Comparison of ENCODE assay signal across 1 cellular context in the genomic region with DNA sequence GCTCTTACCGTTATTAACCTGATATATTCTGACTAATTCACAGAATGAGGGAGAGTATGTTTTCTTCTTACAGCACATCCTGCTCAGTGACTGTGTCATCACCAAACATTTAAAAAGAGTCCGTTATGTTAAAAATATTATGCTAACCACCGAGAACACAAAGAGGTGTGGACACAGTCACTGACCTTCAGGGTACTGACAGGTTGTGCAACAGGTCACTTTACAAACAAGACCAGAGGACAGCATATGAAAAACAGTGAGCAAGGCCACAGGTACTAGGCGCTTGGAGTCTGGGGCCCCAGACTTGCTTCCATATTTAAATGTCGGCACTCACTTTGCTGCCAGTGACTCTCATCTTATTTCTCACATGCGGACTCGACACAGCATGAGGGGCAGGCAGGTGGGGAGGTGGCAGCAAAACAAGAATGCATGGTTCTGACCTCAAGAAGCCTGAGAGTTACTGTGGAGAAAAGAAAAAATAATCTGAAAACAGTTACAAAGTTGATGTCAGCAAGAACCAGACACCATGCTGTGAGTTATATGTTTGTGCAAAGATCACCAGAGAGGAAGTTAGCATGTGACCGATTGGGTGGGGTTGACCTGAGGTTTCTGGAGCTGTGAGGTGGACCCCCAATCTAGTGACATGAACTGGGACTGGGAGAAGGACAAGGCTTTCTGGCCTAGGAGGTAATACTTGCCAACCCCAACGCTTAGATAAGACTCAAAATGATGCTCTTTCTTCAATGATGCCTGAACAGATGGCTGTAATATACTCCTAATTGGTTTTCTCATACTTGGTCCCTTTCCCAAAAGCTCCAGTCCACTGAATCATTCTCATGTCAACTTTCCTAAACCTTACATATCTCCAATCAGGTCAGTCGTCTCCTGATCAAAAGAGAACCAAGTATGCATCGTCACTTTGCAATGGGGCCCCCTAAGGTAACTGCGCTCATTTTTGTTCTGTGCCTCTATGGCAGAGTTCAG.
TF ChIP-seq lines count a peak whose summit lies in the region.

No MANE protein-coding gene starts in this region.

TF ChIP-seq in GM12878, 131 proteins besides CTCF, POLR2A, EP300 and RAD21 (continued from another document and continues in another):
- TF ChIP-seq, protein P1, sequence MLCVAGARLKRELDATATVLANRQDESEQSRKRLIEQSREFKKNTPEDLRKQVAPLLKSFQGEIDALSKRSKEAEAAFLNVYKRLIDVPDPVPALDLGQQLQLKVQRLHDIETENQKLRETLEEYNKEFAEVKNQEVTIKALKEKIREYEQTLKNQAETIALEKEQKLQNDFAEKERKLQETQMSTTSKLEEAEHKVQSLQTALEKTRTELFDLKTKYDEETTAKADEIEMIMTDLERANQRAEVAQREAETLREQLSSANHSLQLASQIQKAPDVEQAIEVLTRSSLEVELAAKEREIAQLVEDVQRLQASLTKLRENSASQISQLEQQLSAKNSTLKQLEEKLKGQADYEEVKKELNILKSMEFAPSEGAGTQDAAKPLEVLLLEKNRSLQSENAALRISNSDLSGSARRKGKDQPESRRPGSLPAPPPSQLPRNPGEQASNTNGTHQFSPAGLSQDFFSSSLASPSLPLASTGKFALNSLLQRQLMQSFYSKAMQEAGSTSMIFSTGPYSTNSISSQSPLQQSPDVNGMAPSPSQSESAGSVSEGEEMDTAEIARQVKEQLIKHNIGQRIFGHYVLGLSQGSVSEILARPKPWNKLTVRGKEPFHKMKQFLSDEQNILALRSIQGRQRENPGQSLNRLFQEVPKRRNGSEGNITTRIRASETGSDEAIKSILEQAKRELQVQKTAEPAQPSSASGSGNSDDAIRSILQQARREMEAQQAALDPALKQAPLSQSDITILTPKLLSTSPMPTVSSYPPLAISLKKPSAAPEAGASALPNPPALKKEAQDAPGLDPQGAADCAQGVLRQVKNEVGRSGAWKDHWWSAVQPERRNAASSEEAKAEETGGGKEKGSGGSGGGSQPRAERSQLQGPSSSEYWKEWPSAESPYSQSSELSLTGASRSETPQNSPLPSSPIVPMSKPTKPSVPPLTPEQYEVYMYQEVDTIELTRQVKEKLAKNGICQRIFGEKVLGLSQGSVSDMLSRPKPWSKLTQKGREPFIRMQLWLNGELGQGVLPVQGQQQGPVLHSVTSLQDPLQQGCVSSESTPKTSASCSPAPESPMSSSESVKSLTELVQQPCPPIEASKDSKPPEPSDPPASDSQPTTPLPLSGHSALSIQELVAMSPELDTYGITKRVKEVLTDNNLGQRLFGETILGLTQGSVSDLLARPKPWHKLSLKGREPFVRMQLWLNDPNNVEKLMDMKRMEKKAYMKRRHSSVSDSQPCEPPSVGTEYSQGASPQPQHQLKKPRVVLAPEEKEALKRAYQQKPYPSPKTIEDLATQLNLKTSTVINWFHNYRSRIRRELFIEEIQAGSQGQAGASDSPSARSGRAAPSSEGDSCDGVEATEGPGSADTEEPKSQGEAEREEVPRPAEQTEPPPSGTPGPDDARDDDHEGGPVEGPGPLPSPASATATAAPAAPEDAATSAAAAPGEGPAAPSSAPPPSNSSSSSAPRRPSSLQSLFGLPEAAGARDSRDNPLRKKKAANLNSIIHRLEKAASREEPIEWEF (IDR thresholded peaks at IDR 0.05; ENCODE audit: insufficient replicate concordance, low read depth, low read length): no peak
- TF ChIP-seq STAT1 (conservative IDR thresholded peaks at IDR 0.05) (no peak), GATAD2B (conservative IDR thresholded peaks at IDR 0.05; ENCODE audit: low read depth) (no peak), MEF2A (IDR thresholded peaks at IDR 0.05; ENCODE audit: insufficient read depth, low read depth, low read length) (no peak), HDAC6 (IDR thresholded peaks at IDR 0.05; ENCODE audit: unreplicated experiment) (no peak), DPF2 (IDR thresholded peaks at IDR 0.05) (peak; percentile 13; the same call in 1 of the 2 replicates), SMAD5 (IDR thresholded peaks at IDR 0.05; ENCODE audit: low read depth) (no peak), PAX8 (IDR thresholded peaks at IDR 0.05) (no peak), ZNF274 (IDR thresholded peaks at IDR 0.05; ENCODE audit: insufficient read depth, insufficient read length) (no peak), PML (IDR thresholded peaks at IDR 0.05; ENCODE audit: low read length) (0 out of 2 replicates have a peak, but pooled peaks have one; percentile 33), JUNB (IDR thresholded peaks at IDR 0.05) (peak; percentile 43; the same call in 1 of the 2 replicates), CBX3 (IDR thresholded peaks at IDR 0.05; ENCODE audit: borderline replicate concordance, low read depth) (no peak), NFIC (IDR thresholded peaks at IDR 0.05; ENCODE audit: low read depth, low read length) (peak; percentile 67; the same call in 1 of the 2 replicates), SUZ12 (IDR thresholded peaks at IDR 0.05; ENCODE audit: unreplicated experiment) (no peak), ETV6 (conservative IDR thresholded peaks at IDR 0.05 in 1 of 2, IDR thresholded peaks at IDR 0.05 in 1 of 2; ENCODE audit: borderline replicate concordance in 1 of 2, low read depth in 1 of 2) (peak in 1 of 2 experiments; percentile 12; a peak in 1 of 4 replicates), RUNX3 (IDR thresholded peaks at IDR 0.05; ENCODE audit: low read length) (peak; percentile 34), CREB1 (IDR thresholded peaks at IDR 0.05; ENCODE audit: low read depth) (peak; percentile 44; the same call in 1 of the 2 replicates), SREBF1 (IDR thresholded peaks at IDR 0.05; ENCODE audit: low read length) (no peak), NR2C1 (IDR thresholded peaks at IDR 0.05) (no peak), IKZF2 (IDR thresholded peaks at IDR 0.05) (no peak), BHLHE40 (IDR thresholded peaks at IDR 0.05; ENCODE audit: borderline replicate concordance in 1 of 2, low read depth in 2 of 2, low read length in 1 of 2) (peak in 1 of 2 experiments; percentile 13; a peak in 1 of 4 replicates), NBN (IDR thresholded peaks at IDR 0.05) (no peak), BCL11A (IDR thresholded peaks at IDR 0.05; ENCODE audit: low read depth, low read length) (0 out of 2 replicates have a peak, but pooled peaks have one; percentile 27), CHD2 (IDR thresholded peaks at IDR 0.05; ENCODE audit: borderline replicate concordance, low read depth, low read length) (no peak), SPI1 (IDR thresholded peaks at IDR 0.05; ENCODE audit: borderline replicate concordance, insufficient read depth, low read depth, low read length) (peak; percentile 19; the same call in 1 of the 2 replicates), CBFB (IDR thresholded peaks at IDR 0.05; ENCODE audit: low read depth) (no peak), RB1 (IDR thresholded peaks at IDR 0.05; ENCODE audit: borderline replicate concordance) (no peak), ZNF24 (IDR thresholded peaks at IDR 0.05) (no peak), JUND (IDR thresholded peaks at IDR 0.05; ENCODE audit: low read depth, low read length) (no peak), CREM (IDR thresholded peaks at IDR 0.05; ENCODE audit: low read depth) (peak; percentile 50; the same call in 1 of the 2 replicates), SMARCA5 (IDR thresholded peaks at IDR 0.05) (no peak), TARDBP (IDR thresholded peaks at IDR 0.05; ENCODE audit: borderline replicate concordance) (no peak), ZNF207 (IDR thresholded peaks at IDR 0.05; ENCODE audit: borderline replicate concordance) (no peak)
- TF ChIP-seq, protein P2, sequence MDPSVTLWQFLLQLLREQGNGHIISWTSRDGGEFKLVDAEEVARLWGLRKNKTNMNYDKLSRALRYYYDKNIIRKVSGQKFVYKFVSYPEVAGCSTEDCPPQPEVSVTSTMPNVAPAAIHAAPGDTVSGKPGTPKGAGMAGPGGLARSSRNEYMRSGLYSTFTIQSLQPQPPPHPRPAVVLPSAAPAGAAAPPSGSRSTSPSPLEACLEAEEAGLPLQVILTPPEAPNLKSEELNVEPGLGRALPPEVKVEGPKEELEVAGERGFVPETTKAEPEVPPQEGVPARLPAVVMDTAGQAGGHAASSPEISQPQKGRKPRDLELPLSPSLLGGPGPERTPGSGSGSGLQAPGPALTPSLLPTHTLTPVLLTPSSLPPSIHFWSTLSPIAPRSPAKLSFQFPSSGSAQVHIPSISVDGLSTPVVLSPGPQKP (IDR thresholded peaks at IDR 0.05; ENCODE audit: low read depth, low read length): no peak
- TF ChIP-seq, protein P3, sequence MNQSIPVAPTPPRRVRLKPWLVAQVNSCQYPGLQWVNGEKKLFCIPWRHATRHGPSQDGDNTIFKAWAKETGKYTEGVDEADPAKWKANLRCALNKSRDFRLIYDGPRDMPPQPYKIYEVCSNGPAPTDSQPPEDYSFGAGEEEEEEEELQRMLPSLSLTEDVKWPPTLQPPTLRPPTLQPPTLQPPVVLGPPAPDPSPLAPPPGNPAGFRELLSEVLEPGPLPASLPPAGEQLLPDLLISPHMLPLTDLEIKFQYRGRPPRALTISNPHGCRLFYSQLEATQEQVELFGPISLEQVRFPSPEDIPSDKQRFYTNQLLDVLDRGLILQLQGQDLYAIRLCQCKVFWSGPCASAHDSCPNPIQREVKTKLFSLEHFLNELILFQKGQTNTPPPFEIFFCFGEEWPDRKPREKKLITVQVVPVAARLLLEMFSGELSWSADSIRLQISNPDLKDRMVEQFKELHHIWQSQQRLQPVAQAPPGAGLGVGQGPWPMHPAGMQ (IDR thresholded peaks at IDR 0.05; ENCODE audit: borderline replicate concordance): no peak
- TF ChIP-seq, protein P4, sequence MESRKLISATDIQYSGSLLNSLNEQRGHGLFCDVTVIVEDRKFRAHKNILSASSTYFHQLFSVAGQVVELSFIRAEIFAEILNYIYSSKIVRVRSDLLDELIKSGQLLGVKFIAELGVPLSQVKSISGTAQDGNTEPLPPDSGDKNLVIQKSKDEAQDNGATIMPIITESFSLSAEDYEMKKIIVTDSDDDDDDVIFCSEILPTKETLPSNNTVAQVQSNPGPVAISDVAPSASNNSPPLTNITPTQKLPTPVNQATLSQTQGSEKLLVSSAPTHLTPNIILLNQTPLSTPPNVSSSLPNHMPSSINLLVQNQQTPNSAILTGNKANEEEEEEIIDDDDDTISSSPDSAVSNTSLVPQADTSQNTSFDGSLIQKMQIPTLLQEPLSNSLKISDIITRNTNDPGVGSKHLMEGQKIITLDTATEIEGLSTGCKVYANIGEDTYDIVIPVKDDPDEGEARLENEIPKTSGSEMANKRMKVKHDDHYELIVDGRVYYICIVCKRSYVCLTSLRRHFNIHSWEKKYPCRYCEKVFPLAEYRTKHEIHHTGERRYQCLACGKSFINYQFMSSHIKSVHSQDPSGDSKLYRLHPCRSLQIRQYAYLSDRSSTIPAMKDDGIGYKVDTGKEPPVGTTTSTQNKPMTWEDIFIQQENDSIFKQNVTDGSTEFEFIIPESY (IDR thresholded peaks at IDR 0.05): no peak
- TF ChIP-seq, protein P5, sequence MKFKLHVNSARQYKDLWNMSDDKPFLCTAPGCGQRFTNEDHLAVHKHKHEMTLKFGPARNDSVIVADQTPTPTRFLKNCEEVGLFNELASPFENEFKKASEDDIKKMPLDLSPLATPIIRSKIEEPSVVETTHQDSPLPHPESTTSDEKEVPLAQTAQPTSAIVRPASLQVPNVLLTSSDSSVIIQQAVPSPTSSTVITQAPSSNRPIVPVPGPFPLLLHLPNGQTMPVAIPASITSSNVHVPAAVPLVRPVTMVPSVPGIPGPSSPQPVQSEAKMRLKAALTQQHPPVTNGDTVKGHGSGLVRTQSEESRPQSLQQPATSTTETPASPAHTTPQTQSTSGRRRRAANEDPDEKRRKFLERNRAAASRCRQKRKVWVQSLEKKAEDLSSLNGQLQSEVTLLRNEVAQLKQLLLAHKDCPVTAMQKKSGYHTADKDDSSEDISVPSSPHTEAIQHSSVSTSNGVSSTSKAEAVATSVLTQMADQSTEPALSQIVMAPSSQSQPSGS (IDR thresholded peaks at IDR 0.05; ENCODE audit: low read length): 0 out of 2 replicates have a peak, but pooled peaks have one; percentile 49
- TF ChIP-seq, protein P6, sequence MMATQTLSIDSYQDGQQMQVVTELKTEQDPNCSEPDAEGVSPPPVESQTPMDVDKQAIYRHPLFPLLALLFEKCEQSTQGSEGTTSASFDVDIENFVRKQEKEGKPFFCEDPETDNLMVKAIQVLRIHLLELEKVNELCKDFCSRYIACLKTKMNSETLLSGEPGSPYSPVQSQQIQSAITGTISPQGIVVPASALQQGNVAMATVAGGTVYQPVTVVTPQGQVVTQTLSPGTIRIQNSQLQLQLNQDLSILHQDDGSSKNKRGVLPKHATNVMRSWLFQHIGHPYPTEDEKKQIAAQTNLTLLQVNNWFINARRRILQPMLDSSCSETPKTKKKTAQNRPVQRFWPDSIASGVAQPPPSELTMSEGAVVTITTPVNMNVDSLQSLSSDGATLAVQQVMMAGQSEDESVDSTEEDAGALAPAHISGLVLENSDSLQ (IDR thresholded peaks at IDR 0.05): 0 out of 2 replicates have a peak, but pooled peaks have one; percentile 2
- TF ChIP-seq, protein P7, sequence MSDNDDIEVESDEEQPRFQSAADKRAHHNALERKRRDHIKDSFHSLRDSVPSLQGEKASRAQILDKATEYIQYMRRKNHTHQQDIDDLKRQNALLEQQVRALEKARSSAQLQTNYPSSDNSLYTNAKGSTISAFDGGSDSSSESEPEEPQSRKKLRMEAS (IDR thresholded peaks at IDR 0.05; ENCODE audit: low read depth, low read length): no peak
- TF ChIP-seq, protein P8, sequence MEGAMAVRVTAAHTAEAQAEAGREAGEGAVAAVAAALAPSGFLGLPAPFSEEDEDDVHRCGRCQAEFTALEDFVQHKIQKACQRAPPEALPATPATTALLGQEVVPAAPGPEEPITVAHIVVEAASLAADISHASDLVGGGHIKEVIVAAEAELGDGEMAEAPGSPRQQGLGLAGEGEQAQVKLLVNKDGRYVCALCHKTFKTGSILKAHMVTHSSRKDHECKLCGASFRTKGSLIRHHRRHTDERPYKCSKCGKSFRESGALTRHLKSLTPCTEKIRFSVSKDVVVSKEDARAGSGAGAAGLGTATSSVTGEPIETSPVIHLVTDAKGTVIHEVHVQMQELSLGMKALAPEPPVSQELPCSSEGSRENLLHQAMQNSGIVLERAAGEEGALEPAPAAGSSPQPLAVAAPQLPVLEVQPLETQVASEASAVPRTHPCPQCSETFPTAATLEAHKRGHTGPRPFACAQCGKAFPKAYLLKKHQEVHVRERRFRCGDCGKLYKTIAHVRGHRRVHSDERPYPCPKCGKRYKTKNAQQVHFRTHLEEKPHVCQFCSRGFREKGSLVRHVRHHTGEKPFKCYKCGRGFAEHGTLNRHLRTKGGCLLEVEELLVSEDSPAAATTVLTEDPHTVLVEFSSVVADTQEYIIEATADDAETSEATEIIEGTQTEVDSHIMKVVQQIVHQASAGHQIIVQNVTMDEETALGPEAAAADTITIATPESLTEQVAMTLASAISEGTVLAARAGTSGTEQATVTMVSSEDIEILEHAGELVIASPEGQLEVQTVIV (IDR thresholded peaks at IDR 0.05; ENCODE audit: borderline replicate concordance, partially characterized antibody): no peak
- TF ChIP-seq, protein P9, sequence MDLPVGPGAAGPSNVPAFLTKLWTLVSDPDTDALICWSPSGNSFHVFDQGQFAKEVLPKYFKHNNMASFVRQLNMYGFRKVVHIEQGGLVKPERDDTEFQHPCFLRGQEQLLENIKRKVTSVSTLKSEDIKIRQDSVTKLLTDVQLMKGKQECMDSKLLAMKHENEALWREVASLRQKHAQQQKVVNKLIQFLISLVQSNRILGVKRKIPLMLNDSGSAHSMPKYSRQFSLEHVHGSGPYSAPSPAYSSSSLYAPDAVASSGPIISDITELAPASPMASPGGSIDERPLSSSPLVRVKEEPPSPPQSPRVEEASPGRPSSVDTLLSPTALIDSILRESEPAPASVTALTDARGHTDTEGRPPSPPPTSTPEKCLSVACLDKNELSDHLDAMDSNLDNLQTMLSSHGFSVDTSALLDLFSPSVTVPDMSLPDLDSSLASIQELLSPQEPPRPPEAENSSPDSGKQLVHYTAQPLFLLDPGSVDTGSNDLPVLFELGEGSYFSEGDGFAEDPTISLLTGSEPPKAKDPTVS (IDR thresholded peaks at IDR 0.05; ENCODE audit: low read depth, low read length): no peak
